ENCODE assay signal across 23 cellular contexts in the genomic region with DNA sequence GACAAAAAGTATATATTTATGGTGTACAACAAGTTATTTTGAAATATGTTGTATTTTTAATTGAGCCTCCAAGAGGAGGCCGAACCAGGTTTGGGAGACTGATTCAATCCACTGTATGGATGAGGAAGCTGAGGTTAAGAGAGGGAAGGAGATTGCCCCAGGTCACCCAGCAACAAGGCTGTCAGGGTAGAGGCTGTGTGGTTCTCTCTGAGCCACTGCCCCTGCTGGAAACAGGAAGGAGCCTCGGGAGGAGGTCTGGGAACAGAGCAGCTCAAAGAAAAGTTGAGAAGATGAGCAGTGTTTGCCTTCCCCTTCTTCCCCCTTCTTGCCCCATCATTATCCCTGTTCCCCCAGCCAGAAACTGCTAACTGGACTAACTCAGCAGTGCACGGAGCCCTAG. TPM values are rescaled to one million over a fixed set of nuclear protein-coding genes. Genes with fewer than 3 reads are reported as not detected.
A peak's percentile ranks its signal among the peaks of the same experiment; 100 is the strongest.
DNase-seq lines count a peak whose midpoint lies in the region; ATAC-seq and TF ChIP-seq lines count a peak whose summit lies in the region.
"Had no signal": no experiment of that assay in that cellular context is flagged by ENCODE, and none has a peak within 500 bp of the region (broad histone marks: within the 10 kb centered on the region; RNA-seq: fewer than 3 reads in every experiment).

No MANE protein-coding gene starts in this region.

- no peaks in the 10 kb centered on the region for H3K9me3 Mint-ChIP-seq in activated T-cell treated with anti-CD3 and anti-CD28 coated beads, Interleukin-2, amount 50 U/mL, for 72 hours
- no peaks in the 10 kb centered on the region for H3K9me3 Mint-ChIP-seq in natural killer cell
- H3K9me3 Mint-ChIP-seq in activated CD4-positive, alpha-beta memory T cell treated with anti-CD3 and anti-CD28 coated beads, Interleukin-2, amount 10 ng/mL, durations not matched to agents 7 days and 5 days, result no peaks in the 10 kb centered on the region
- H3K9me3 Mint-ChIP-seq: activated naive CD4-positive, alpha-beta T cell treated with anti-CD3 and anti-CD28 coated beads, Interleukin-2, amount 50 U/mL, for 24 hours; activated T-helper 1 cell treated with anti-CD3 and anti-CD28 coated beads, Interleukin-12 subunit alpha, Interleukin-12 subunit beta, Interleukin-2, Interleukin-4 antibody, amounts not matched to agents 30 ng/mL and 10 ng/mL and 1 ng/mL, durations not matched to agents 14 hours and 24 hours and 36 hours; stimulated activated effector memory CD8-positive, alpha-beta T cell treated with anti-CD3 and anti-CD28 coated beads, Interleukin-12 subunit alpha, Interleukin-12 subunit beta, amount 100 ng/mL, for 72 hours had no signal

- H3K9me3 ChIP-seq in mesodermal cell (ENCODE audit: control insufficient read depth, low read length), result no peaks in the 10 kb centered on the region
- H3K9me3 ChIP-seq: BLaER1 treated with 17β-estradiol and CSF1 and Interleukin-3, amounts not matched to agents 10 nM and 100 nM; mucosa of descending colon; suprapubic skin had no signal

- no peak for ATAC-seq in activated T-cell treated with anti-CD3 and anti-CD28 coated beads, Interleukin-2, amount 50 U/mL, for 72 hours (replicated peaks in 1 of 2)
- ATAC-seq in natural killer cell, result no peak
- ATAC-seq: activated CD4-positive, CD25-positive, alpha-beta regulatory T cell treated with anti-CD3 and anti-CD28 coated beads, Interleukin-2, amount 50 U/mL, for 24 hours; left colon; mucosa of descending colon; PC-3; sciatic nerve had no signal

- CTCF ChIA-PET in activated CD4-positive, alpha-beta memory T cell treated with anti-CD3 and anti-CD28 coated beads, Interleukin-2, amount 10 ng/mL, durations not matched to agents 7 days and 5 days (lab: Charles Lee), result no interaction called here

- H3K36me3 Mint-ChIP-seq in activated T-cell treated with anti-CD3 and anti-CD28 coated beads, Interleukin-2, amount 50 U/mL, for 72 hours (ENCODE audit: insufficient read depth in 2 of 2), result no peaks in the 10 kb centered on the region
- H3K36me3 Mint-ChIP-seq in natural killer cell, result no peaks in the 10 kb centered on the region
- no peaks in the 10 kb centered on the region for H3K36me3 Mint-ChIP-seq in activated CD4-positive, alpha-beta memory T cell treated with anti-CD3 and anti-CD28 coated beads, Interleukin-2, amount 10 ng/mL, durations not matched to agents 7 days and 5 days (ENCODE audit: low read depth)
- H3K36me3 Mint-ChIP-seq: activated naive CD4-positive, alpha-beta T cell treated with anti-CD3 and anti-CD28 coated beads, Interleukin-2, amount 50 U/mL, for 24 hours; stimulated activated effector memory CD8-positive, alpha-beta T cell treated with anti-CD3 and anti-CD28 coated beads, Interleukin-12 subunit alpha, Interleukin-12 subunit beta, amount 100 ng/mL, for 72 hours had no signal

- H3K4me3 Mint-ChIP-seq in activated T-cell treated with anti-CD3 and anti-CD28 coated beads, Interleukin-2, amount 50 U/mL, for 72 hours, result no peak overlapping the region
- no peak overlapping the region for H3K4me3 Mint-ChIP-seq in natural killer cell
- no peak overlapping the region for H3K4me3 Mint-ChIP-seq in activated CD4-positive, alpha-beta memory T cell treated with anti-CD3 and anti-CD28 coated beads, Interleukin-2, amount 10 ng/mL, durations not matched to agents 7 days and 5 days
- H3K4me3 Mint-ChIP-seq: activated naive CD4-positive, alpha-beta T cell treated with anti-CD3 and anti-CD28 coated beads, Interleukin-2, amount 50 U/mL, for 24 hours; activated T-helper 1 cell treated with anti-CD3 and anti-CD28 coated beads, Interleukin-12 subunit alpha, Interleukin-12 subunit beta, Interleukin-2, Interleukin-4 antibody, amounts not matched to agents 30 ng/mL and 10 ng/mL and 1 ng/mL, durations not matched to agents 14 hours and 24 hours and 36 hours; stimulated activated effector memory CD8-positive, alpha-beta T cell treated with anti-CD3 and anti-CD28 coated beads, Interleukin-12 subunit alpha, Interleukin-12 subunit beta, amount 100 ng/mL, for 72 hours had no signal

- POLR2A ChIA-PET in activated CD4-positive, alpha-beta memory T cell treated with anti-CD3 and anti-CD28 coated beads, Interleukin-2, amount 10 ng/mL, durations not matched to agents 7 days and 5 days (lab: Charles Lee), result no interaction called here

- no peaks in the 10 kb centered on the region for H3K27me3 Mint-ChIP-seq in activated T-cell treated with anti-CD3 and anti-CD28 coated beads, Interleukin-2, amount 50 U/mL, for 72 hours (ENCODE audit: low read depth)
- peaks cover 3 to 5% of the 10 kb centered on the region in 2 donors for H3K27me3 Mint-ChIP-seq in natural killer cell (ENCODE audit: low read depth in 2 of 2)
- H3K27me3 Mint-ChIP-seq in activated CD4-positive, alpha-beta memory T cell treated with anti-CD3 and anti-CD28 coated beads, Interleukin-2, amount 10 ng/mL, durations not matched to agents 7 days and 5 days, result no peaks in the 10 kb centered on the region
- H3K27me3 Mint-ChIP-seq: activated naive CD4-positive, alpha-beta T cell treated with anti-CD3 and anti-CD28 coated beads, Interleukin-2, amount 50 U/mL, for 24 hours had no signal

- peaks cover 18% of the 10 kb centered on the region for H3K4me1 ChIP-seq in mesodermal cell (ENCODE audit: control insufficient read depth, insufficient read depth, low read length, poor library complexity, severe bottlenecking)

- intact Hi-C loops in natural killer cell (cut with micrococcal nuclease), result no loop called here

- DNase-seq in CD1c-positive myeloid dendritic cell (ENCODE audit: extremely low spot score) (peak; percentile 23), MV-4-11 (lab: John Stamatoyannopoulos, UW) (peak; percentile 44), choroid plexus epithelial cell (ENCODE audit: low read depth) (peak; percentile 14), natural killer cell (no peak), NCI-H1694 (lab: John Stamatoyannopoulos, UW) (no peak)
- DNase-seq in activated T-cell treated with anti-CD3 and anti-CD28 coated beads, Interleukin-2, amount 50 U/mL, for 72 hours, result no peak
- no peak for DNase-seq in activated CD4-positive, alpha-beta memory T cell treated with anti-CD3 and anti-CD28 coated beads, Interleukin-2, amount 10 ng/mL, durations not matched to agents 7 days and 5 days
- DNase-seq: GDM1, left colon, mucosa of descending colon, PC-3 had no signal

- H3K27ac ChIP-seq in mesodermal cell (ENCODE audit: low read depth, low read length, severe bottlenecking), result peak overlapping the region; percentile 52
- H3K27ac ChIP-seq: SK-N-MC had no signal

- TF ChIP-seq CTCF in choroid plexus epithelial cell (conservative IDR thresholded peaks at IDR 0.05; ENCODE audit: low read depth, low read length) (no peak), natural killer cell (IDR thresholded peaks at IDR 0.05) (no peak)

- no peak overlapping the region for H3K4me3 ChIP-seq in choroid plexus epithelial cell (ENCODE audit: low read depth, low read length)
- no peak overlapping the region for H3K4me3 ChIP-seq in mesodermal cell (ENCODE audit: extremely low read depth, insufficient read depth, low read length, poor library complexity, severe bottlenecking)
- H3K4me3 ChIP-seq: BLaER1 treated with 17β-estradiol and CSF1 and Interleukin-3, amounts not matched to agents 10 nM and 100 nM; mucosa of descending colon; SK-N-MC; suprapubic skin had no signal

- H3K4me1 Mint-ChIP-seq in activated T-cell treated with anti-CD3 and anti-CD28 coated beads, Interleukin-2, amount 50 U/mL, for 72 hours (ENCODE audit: low read depth), result peaks cover 12% of the 10 kb centered on the region
- H3K4me1 Mint-ChIP-seq in natural killer cell, result no peaks in the 10 kb centered on the region
- H3K4me1 Mint-ChIP-seq in activated CD4-positive, alpha-beta memory T cell treated with anti-CD3 and anti-CD28 coated beads, Interleukin-2, amount 10 ng/mL, durations not matched to agents 7 days and 5 days, result peaks cover 2% of the 10 kb centered on the region
- H3K4me1 Mint-ChIP-seq: activated naive CD4-positive, alpha-beta T cell treated with anti-CD3 and anti-CD28 coated beads, Interleukin-2, amount 50 U/mL, for 24 hours; stimulated activated effector memory CD8-positive, alpha-beta T cell treated with anti-CD3 and anti-CD28 coated beads, Interleukin-12 subunit alpha, Interleukin-12 subunit beta, amount 100 ng/mL, for 72 hours had no signal

- 74 to 90% methylated on average over 2 to 3 of the region's 3 CpGs for WGBS in mesodermal cell (ENCODE audit: insufficient coverage in 2 of 2), 2 experiments

- H3K27ac Mint-ChIP-seq in activated T-cell treated with anti-CD3 and anti-CD28 coated beads, Interleukin-2, amount 50 U/mL, for 72 hours, result no peak overlapping the region
- no peak overlapping the region for H3K27ac Mint-ChIP-seq in natural killer cell
- no peak overlapping the region for H3K27ac Mint-ChIP-seq in activated CD4-positive, alpha-beta memory T cell treated with anti-CD3 and anti-CD28 coated beads, Interleukin-2, amount 10 ng/mL, durations not matched to agents 7 days and 5 days
- H3K27ac Mint-ChIP-seq: activated naive CD4-positive, alpha-beta T cell treated with anti-CD3 and anti-CD28 coated beads, Interleukin-2, amount 50 U/mL, for 24 hours; activated T-helper 1 cell treated with anti-CD3 and anti-CD28 coated beads, Interleukin-12 subunit alpha, Interleukin-12 subunit beta, Interleukin-2, Interleukin-4 antibody, amounts not matched to agents 30 ng/mL and 10 ng/mL and 1 ng/mL, durations not matched to agents 14 hours and 24 hours and 36 hours; stimulated activated effector memory CD8-positive, alpha-beta T cell treated with anti-CD3 and anti-CD28 coated beads, Interleukin-12 subunit alpha, Interleukin-12 subunit beta, amount 100 ng/mL, for 72 hours had no signal

- no peaks in the 10 kb centered on the region for H3K36me3 ChIP-seq in mesodermal cell (ENCODE audit: control insufficient read depth, insufficient read depth, low read length)
- H3K36me3 ChIP-seq: BLaER1 treated with 17β-estradiol and CSF1 and Interleukin-3, amounts not matched to agents 10 nM and 100 nM; suprapubic skin had no signal

RNA-seq across cellular contexts. Expression of a gene that starts 6.6 kb away (rescaled TPM):
- polyA plus RNA-seq in mesodermal cell (2013, experiment 1 of 2), result 0.07 TPM
- polyA plus RNA-seq in mesodermal cell (2013, experiment 2 of 2), result not detected
- not detected for total RNA-seq in activated T-cell treated with anti-CD3 and anti-CD28 coated beads, Interleukin-2, amount 50 U/mL, for 72 hours
- total RNA-seq in natural killer cell, result not detected
- total RNA-seq in activated CD4-positive, alpha-beta memory T cell treated with anti-CD3 and anti-CD28 coated beads, Interleukin-2, amount 10 ng/mL, durations not matched to agents 7 days and 5 days, result not detected
- total RNA-seq: activated CD8-positive, alpha-beta memory T cell treated with anti-CD3 and anti-CD28 coated beads for 36 hours; activated T-helper 1 cell treated with anti-CD3 and anti-CD28 coated beads, Interleukin-12 subunit alpha, Interleukin-12 subunit beta, Interleukin-2, Interleukin-4 antibody, amounts not matched to agents 30 ng/mL and 10 ng/mL and 1 ng/mL, durations not matched to agents 14 hours and 24 hours and 36 hours; left colon; mucosa of descending colon; PC-3 had no signal
- polyA plus RNA-seq: aorta, fibroblast of lung had no signal

Comparison
In these comparisons a context has a peak if more than half of its experiments do, and no peak if none do; other contexts are left out.
1. DNase-seq: peak in CD1c-positive myeloid dendritic cell (single experiment), MV-4-11 (single experiment) and choroid plexus epithelial cell (single experiment); none in activated T-cell treated with anti-CD3 and anti-CD28 coated beads, Interleukin-2, amount 50 U/mL, for 72 hours (0 of 2), natural killer cell (single experiment), activated CD4-positive, alpha-beta memory T cell treated with anti-CD3 and anti-CD28 coated beads, Interleukin-2, amount 10 ng/mL, durations not matched to agents 7 days and 5 days (single experiment) and NCI-H1694 (single experiment).